ENCODE assay signal across 9 cellular contexts in the genomic region with DNA sequence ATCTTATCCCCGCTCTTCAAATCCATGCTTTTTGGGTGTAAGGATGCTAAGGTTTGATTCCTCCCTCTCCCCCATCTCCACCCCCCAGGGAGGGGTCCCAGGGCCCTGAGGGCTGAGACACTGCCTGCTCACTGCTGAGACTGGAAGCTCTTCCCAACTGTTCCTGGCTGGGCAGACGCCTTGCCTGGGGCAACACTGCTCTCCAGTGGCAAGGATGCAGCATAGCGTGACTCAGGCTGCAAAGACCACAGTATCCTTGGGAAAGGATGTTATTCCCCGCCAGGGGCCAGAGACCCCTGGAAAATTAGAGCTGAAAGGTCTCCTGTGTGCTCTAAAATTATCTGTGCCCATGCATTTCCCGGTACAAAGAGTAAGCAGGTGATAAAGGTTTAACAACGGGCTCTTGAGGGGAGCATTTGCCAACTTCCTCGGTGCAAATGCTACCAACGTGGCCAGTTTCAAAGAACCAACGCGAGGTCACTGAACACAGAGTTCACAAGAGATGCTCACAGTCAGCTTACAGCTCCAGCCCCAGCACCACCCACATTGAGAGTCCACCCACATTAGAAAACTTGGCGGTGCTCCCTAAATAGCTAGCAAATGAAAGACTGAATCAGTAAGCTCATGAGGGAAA.
DNase-seq lines count a peak whose midpoint lies in the region; ATAC-seq, FAIRE-seq and TF ChIP-seq lines count a peak whose summit lies in the region.
"Had no signal": no experiment of that assay in that cellular context is flagged by ENCODE, and none has a peak within 500 bp of the region (broad histone marks: within the 10 kb centered on the region; RNA-seq: fewer than 3 reads in every experiment).

No MANE protein-coding gene starts in this region.

- no peak for TF ChIP-seq POLR2A in uterus (IDR thresholded peaks at IDR 0.05)

- intact Hi-C loops in uterus (cut with DNase I; ENCODE audit: low total_unique reads), result no loop called here

- no peak for ATAC-seq in GM21576 (IDR thresholded peaks at IDR 0.05; ENCODE audit: unreplicated experiment)

- H3K27ac ChIP-seq in uterus, result no peak overlapping the region

- no peaks in the 10 kb centered on the region for H3K4me1 ChIP-seq in uterus

- no peak for FAIRE-seq in bronchial epithelial cell (lab: Jason Lieb, UNC)
- FAIRE-seq: A204.1 had no signal

- H3K9me3 ChIP-seq in uterus, result no peaks in the 10 kb centered on the region

- H3K27me3 ChIP-seq in bronchial epithelial cell (ENCODE audit: control insufficient read depth, insufficient read depth, low read length) (peaks cover 2% of the 10 kb centered on the region), uterus (no peaks in the 10 kb centered on the region)

- peak; percentile 78 for TF ChIP-seq CTCF in bronchial epithelial cell (IDR thresholded peaks at IDR 0.05; ENCODE audit: insufficient read depth, low read length, severe bottlenecking)
- TF ChIP-seq CTCF in uterus (IDR thresholded peaks at IDR 0.05), result peak; percentile 11 to 47 (median 24)

- DNase-seq in DMS 273 (lab: John Stamatoyannopoulos, UW; ENCODE audit: unreplicated experiment) (peak; percentile 63), DMS 273 treated with DMSO at 0.1 percent for 48 hours (lab: John Stamatoyannopoulos, UW) (no peak), NCI-H226 (peak; percentile 21), bronchial epithelial cell (ENCODE audit: low read depth) (peak; percentile 19), left kidney (ENCODE audit: low read depth, low spot score) (peak; percentile 79), uterus (no peak), NCI-H128 (lab: John Stamatoyannopoulos, UW; ENCODE audit: unreplicated experiment) (no peak)

- H3K4me3 ChIP-seq in bronchial epithelial cell (ENCODE audit: low read depth, low read length) (no peak overlapping the region), uterus (no peak overlapping the region)

- no peaks in the 10 kb centered on the region for H3K36me3 ChIP-seq in bronchial epithelial cell (ENCODE audit: control insufficient read depth, insufficient read depth, low read length)
- H3K36me3 ChIP-seq in uterus, result no peaks in the 10 kb centered on the region

Comparison
In these comparisons a context has a peak if more than half of its experiments do, and no peak if none do; other contexts are left out.
1. DNase-seq: peak in DMS 273 (single experiment), NCI-H226 (single experiment), bronchial epithelial cell (single experiment) and left kidney (single experiment); none in DMS 273 treated with DMSO at 0.1 percent for 48 hours (single experiment), uterus (0 of 2) and NCI-H128 (single experiment).